ENCODE assay signal across 9 cellular contexts in the genomic region with DNA sequence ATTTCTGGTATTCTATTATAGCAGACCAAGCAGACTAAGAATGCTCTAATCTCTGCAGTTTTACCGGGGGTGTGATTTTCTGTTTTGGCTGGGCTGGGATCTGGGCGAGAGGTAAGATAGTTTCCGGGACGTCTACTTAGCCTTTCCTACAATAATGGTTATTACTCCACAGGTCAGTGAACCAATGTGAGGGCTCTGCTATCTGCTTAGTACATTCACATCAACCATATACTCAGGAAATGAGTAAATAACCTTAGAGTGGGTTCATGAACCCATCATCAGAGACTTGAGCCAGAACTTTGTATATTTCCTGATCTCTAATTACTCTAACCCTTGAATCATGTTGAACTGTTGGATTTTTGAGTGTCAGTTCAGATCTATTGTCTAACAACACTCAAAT.
"Had no signal": no experiment of that assay in that cellular context is flagged by ENCODE, and none has a peak within 500 bp of the region (broad histone marks: within the 10 kb centered on the region; RNA-seq: fewer than 3 reads in every experiment).

No MANE protein-coding gene starts in this region.

- DNase-seq: H9, HCEC 1CT, IMR-90, KG1 had no signal

- H3K4me3 ChIP-seq: GM23338, K562 had no signal

- ATAC-seq: GM23338, K562 had no signal

- FAIRE-seq: H1, H54, HTR-8/SVneo, K562 had no signal
